Comparison of ENCODE assay signal across 9 cellular contexts in the genomic region with DNA sequence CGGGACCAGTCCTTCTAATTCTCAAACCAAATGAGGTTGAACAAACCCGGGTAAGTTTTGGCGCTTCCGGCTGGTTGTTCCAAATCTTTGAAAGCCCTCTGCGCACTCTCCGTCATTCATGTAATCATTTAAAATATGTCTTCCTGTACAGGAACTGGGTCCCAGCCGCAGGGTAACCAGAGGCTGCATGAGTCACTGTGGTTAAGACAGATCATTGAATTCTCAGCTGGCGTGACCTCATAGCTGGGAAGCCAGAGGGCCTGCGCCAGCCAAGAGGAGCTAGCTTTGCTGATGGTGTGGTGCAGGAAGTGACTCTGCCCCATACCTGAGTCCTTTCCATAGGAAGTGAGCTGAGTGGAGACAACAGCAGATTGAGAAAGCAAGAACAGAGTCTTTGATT.
DNase-seq lines count a peak whose midpoint lies in the region; ATAC-seq, FAIRE-seq and TF ChIP-seq lines count a peak whose summit lies in the region.
"Had no signal": no experiment of that assay in that cellular context is flagged by ENCODE, and none has a peak within 500 bp of the region (broad histone marks: within the 10 kb centered on the region; RNA-seq: fewer than 3 reads in every experiment).

No MANE protein-coding gene starts in this region.

- peak; percentile 97 for FAIRE-seq in A549 (lab: Jason Lieb, UNC)

- TF ChIP-seq POLR2A in A549 (IDR thresholded peaks at IDR 0.05; ENCODE audit: low read length) = no peak

- H3K36me3 Mint-ChIP-seq in MCF 10A (ENCODE audit: insufficient read depth, unreplicated experiment) = no peaks in the 10 kb centered on the region

- peaks cover 35% of the 10 kb centered on the region for H3K9me3 Mint-ChIP-seq in MCF 10A (ENCODE audit: unreplicated experiment)

- no peaks in the 10 kb centered on the region for H3K9me3 ChIP-seq in A549
- no peaks in the 10 kb centered on the region for H3K9me3 ChIP-seq in mucosa of descending colon

- intact Hi-C loops in MCF 10A (cut with micrococcal nuclease) = no loop called here
- intact Hi-C loops in mucosa of descending colon (cut with DNase I, micrococcal nuclease) = no loop called here

- TF ChIP-seq CTCF in A549 (IDR thresholded peaks at IDR 0.05) (no peak), MCF 10A (IDR thresholded peaks at IDR 0.05; ENCODE audit: unreplicated experiment) (no peak), mucosa of descending colon (IDR thresholded peaks at IDR 0.05) (no peak)

- BruUV-seq in MCF 10A (replicated peaks; lab: Mats Ljungman, UMichigan) = no TSS peak

- DNase-seq in A549 (ENCODE audit: low read depth in 1 of 2, low spot score in 1 of 2) (peak; percentile 80 to 84), MCF 10A (ENCODE audit: unreplicated experiment) (peak; percentile 98), mucosa of descending colon (peak; percentile 63 to 86 (median 71))
- peak; percentile 96 for DNase-seq in Jurkat, Clone E6-1 (ENCODE audit: low read depth, low spot score)
- DNase-seq in activated CD4-positive, CD25-positive, alpha-beta regulatory T cell (lab: John Stamatoyannopoulos, UW) = peak; percentile 55 to 70 (median 60)
- peak; percentile 48 to 85 (median 68) for DNase-seq in stimulated activated naive CD4-positive, alpha-beta T cell (lab: John Stamatoyannopoulos, UW)

- H3K27ac Mint-ChIP-seq in MCF 10A (ENCODE audit: low read depth, unreplicated experiment) = no peak overlapping the region

- H3K36me3 ChIP-seq in mucosa of descending colon (ENCODE audit: low read depth) = no peaks in the 10 kb centered on the region

- peak; percentile 96 to 98 for ATAC-seq in A549
- ATAC-seq in mucosa of descending colon = peak; percentile 96
- ATAC-seq in HG03159 (IDR thresholded peaks at IDR 0.05; ENCODE audit: unreplicated experiment) = no peak
- no peak for ATAC-seq in GM18517 (IDR thresholded peaks at IDR 0.05; ENCODE audit: unreplicated experiment)

- TF ChIP-seq EP300 in A549 (IDR thresholded peaks at IDR 0.05) = no peak

- peak overlapping the region in 1 of 2 experiments; percentile 57; a peak in 4 of 6 replicates for H3K27ac ChIP-seq in A549
- H3K27ac ChIP-seq: dorsolateral prefrontal cortex had no signal

- POLR2A ChIA-PET in A549 (lab: Yijun Ruan, JAX) = interaction anchor here (1.0 kb wide), 1 partner anchor 87 kb away, joined by 4 read pairs; no protein-coding TSS in a partner anchor
- POLR2A ChIA-PET in MCF 10A (lab: Yijun Ruan, JAX) = no interaction called here

- H3K4me2 ChIP-seq in A549 = peak overlapping the region; percentile 19

- H3K4me3 ChIP-seq in A549 (no peak overlapping the region), mucosa of descending colon (no peak overlapping the region)
- peak overlapping the region; percentile 23 for H3K4me3 ChIP-seq in Jurkat, Clone E6-1 (ENCODE audit: low read length)
- H3K4me3 ChIP-seq: dorsolateral prefrontal cortex had no signal

- WGBS in A549 (ENCODE audit: missing lambda C conversion rate) = 48% methylated on average over 9 of the region's 9 CpGs

- H3K4me1 ChIP-seq in A549 (0 out of 3 replicates have a peak, but pooled peaks cover 4% of the 10 kb centered on the region), mucosa of descending colon (ENCODE audit: low read depth) (no peaks in the 10 kb centered on the region)

- TF ChIP-seq RAD21 in A549 (conservative IDR thresholded peaks at IDR 0.05 in 1 of 2, IDR thresholded peaks at IDR 0.05 in 1 of 2) = no peak

- H3K4me1 Mint-ChIP-seq in MCF 10A (ENCODE audit: insufficient read depth, unreplicated experiment) = no peaks in the 10 kb centered on the region

- CTCF ChIA-PET in A549 (lab: Yijun Ruan, JAX) = no interaction called here
- CTCF ChIA-PET in MCF 10A (lab: Yijun Ruan, JAX) = no interaction called here

- H3K4me3 Mint-ChIP-seq in MCF 10A (ENCODE audit: unreplicated experiment) = no peak overlapping the region

- no peaks in the 10 kb centered on the region for H3K27me3 Mint-ChIP-seq in MCF 10A (ENCODE audit: insufficient read depth, unreplicated experiment)

TF ChIP-seq in A549, 52 proteins besides CTCF, POLR2A, EP300 and RAD21:
- TF ChIP-seq FOSL2 (IDR thresholded peaks at IDR 0.05) (no peak), FOSL2 (CRISPR knock-in tag; IDR thresholded peaks at IDR 0.05) (peak; percentile 91), HOXB5 (CRISPR knock-in tag; IDR thresholded peaks at IDR 0.05) (no peak), MAX (IDR thresholded peaks at IDR 0.05) (peak; percentile 30; the same call in 1 of the 2 replicates), CEBPB (IDR thresholded peaks at IDR 0.05) (peak in 1 of 2 experiments; percentile 32; a peak in 1 of 4 replicates), ZFP36 (IDR thresholded peaks at IDR 0.05; ENCODE audit: borderline replicate concordance, partially characterized antibody) (no peak), EHMT2 (IDR thresholded peaks at IDR 0.05; ENCODE audit: low read depth) (no peak), CBX2 (IDR thresholded peaks at IDR 0.05; ENCODE audit: borderline replicate concordance, low read depth) (no peak), GATA3 (IDR thresholded peaks at IDR 0.05; ENCODE audit: borderline replicate concordance) (peak; percentile 67; the same call in 1 of the 2 replicates), ESRRA (IDR thresholded peaks at IDR 0.05; ENCODE audit: borderline replicate concordance, low read length) (no peak), ZC3H11A (IDR thresholded peaks at IDR 0.05) (no peak), CBX8 (IDR thresholded peaks at IDR 0.05) (no peak), REST (IDR thresholded peaks at IDR 0.05) (no peak), PHF8 (IDR thresholded peaks at IDR 0.05; ENCODE audit: borderline replicate concordance, low read depth) (no peak), ZSCAN20 (CRISPR knock-in tag; IDR thresholded peaks at IDR 0.05) (no peak), JUNB (IDR thresholded peaks at IDR 0.05) (peak; percentile 64), JUN (IDR thresholded peaks at IDR 0.05) (no peak)
- TF ChIP-seq, protein P1, sequence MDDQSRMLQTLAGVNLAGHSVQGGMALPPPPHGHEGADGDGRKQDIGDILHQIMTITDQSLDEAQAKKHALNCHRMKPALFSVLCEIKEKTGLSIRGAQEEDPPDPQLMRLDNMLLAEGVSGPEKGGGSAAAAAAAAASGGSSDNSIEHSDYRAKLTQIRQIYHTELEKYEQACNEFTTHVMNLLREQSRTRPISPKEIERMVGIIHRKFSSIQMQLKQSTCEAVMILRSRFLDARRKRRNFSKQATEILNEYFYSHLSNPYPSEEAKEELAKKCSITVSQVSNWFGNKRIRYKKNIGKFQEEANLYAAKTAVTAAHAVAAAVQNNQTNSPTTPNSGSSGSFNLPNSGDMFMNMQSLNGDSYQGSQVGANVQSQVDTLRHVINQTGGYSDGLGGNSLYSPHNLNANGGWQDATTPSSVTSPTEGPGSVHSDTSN (IDR thresholded peaks at IDR 0.05) = peak; percentile 80
- TF ChIP-seq, protein P2, sequence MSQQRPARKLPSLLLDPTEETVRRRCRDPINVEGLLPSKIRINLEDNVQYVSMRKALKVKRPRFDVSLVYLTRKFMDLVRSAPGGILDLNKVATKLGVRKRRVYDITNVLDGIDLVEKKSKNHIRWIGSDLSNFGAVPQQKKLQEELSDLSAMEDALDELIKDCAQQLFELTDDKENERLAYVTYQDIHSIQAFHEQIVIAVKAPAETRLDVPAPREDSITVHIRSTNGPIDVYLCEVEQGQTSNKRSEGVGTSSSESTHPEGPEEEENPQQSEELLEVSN (IDR thresholded peaks at IDR 0.05; ENCODE audit: borderline replicate concordance, low read depth) = no peak

Comparison
In these comparisons a context has a peak if more than half of its experiments do, and no peak if none do; other contexts are left out.
1. ATAC-seq: peak in A549 (2 of 2) and mucosa of descending colon (single experiment); none in HG03159 (single experiment) and GM18517 (single experiment).
2. Peak in every context shown above with its lines, with median percentiles within 50 percentile points of each other: DNase-seq.